ENCODE assay signal across 14 cellular contexts in genomic region chr17:1588781-1589585, GRCh38. TPM values are rescaled to one million over a fixed set of nuclear protein-coding genes. Genes with fewer than 3 reads are reported as not detected.
DNase-seq lines count a peak whose midpoint lies in the region; ATAC-seq and TF ChIP-seq lines count a peak whose summit lies in the region.
"Had no signal": no experiment of that assay in that cellular context is flagged by ENCODE, and none has a peak within 500 bp of the region (broad histone marks: within the 10 kb centered on the region; RNA-seq: fewer than 3 reads in every experiment).

No MANE protein-coding gene starts in this region.

- WGBS in H9 (ENCODE audit: extremely low coverage, insufficient read length, low lambda C conversion rate) = no CpG with 5 or more reads among the region's 35 CpGs
- WGBS in adrenal gland, 4 donors = 83 to 90% (median 83%) methylated on average over 24 to 35 of the region's 35 CpGs
- WGBS in stomach, 5 donors = 87 to 92% (median 89%) methylated on average over 35 of the region's 35 CpGs
- 91 to 92% methylated on average over 35 of the region's 35 CpGs for WGBS in testis, 2 donors

- H3K4me2 ChIP-seq in H9 (ENCODE audit: insufficient read depth, insufficient read length, low read length) = no peak overlapping the region

- H3K9me3 Mint-ChIP-seq in H9 = no peaks in the 10 kb centered on the region
- H3K9me3 Mint-ChIP-seq: activated naive CD8-positive, alpha-beta T cell treated with anti-CD3 and anti-CD28 coated beads, Interleukin-2, amount 10 ng/mL, durations not matched to agents 7 days and 5 days; mesothelial cell of epicardium had no signal

- no peak overlapping the region for H3K9ac ChIP-seq in H9 (ENCODE audit: extremely low read depth, insufficient read length, low read length)

- no peak overlapping the region for H4K8ac ChIP-seq in H9 (replicated peaks; ENCODE audit: insufficient read length, low read depth, low read length)

- no peak overlapping the region for H3K23ac ChIP-seq in H9 (ENCODE audit: insufficient read length, low read depth, low read length)

- H3K9me3 ChIP-seq in H9 (ENCODE audit: control insufficient read depth, low read depth, low read length) = no peaks in the 10 kb centered on the region
- H3K9me3 ChIP-seq in adrenal gland (replicated peaks in 1 of 3) = no peaks in the 10 kb centered on the region
- H3K9me3 ChIP-seq in stomach = no peaks in the 10 kb centered on the region
- H3K9me3 ChIP-seq in testis = no peaks in the 10 kb centered on the region

- H3K4me3 Mint-ChIP-seq in H9 = no peak overlapping the region
- H3K4me3 Mint-ChIP-seq: activated CD8-positive, alpha-beta memory T cell treated with anti-CD3 and anti-CD28 coated beads, Interleukin-2, amount 10 ng/mL, durations not matched to agents 7 days and 5 days; activated naive CD8-positive, alpha-beta T cell treated with anti-CD3 and anti-CD28 coated beads, Interleukin-2, amount 10 ng/mL, durations not matched to agents 7 days and 5 days; mesothelial cell of epicardium had no signal

- TF ChIP-seq EP300 in stomach (IDR thresholded peaks at IDR 0.05) = no peak

- intact Hi-C loops in adrenal gland (cut with DNase I) (no loop called here), stomach (cut with DNase I; ENCODE audit: low total_unique reads) (no loop called here), testis (cut with DNase I; ENCODE audit: low total_unique reads) (no loop called here)

- no peak overlapping the region for H2AK5ac ChIP-seq in H9 (ENCODE audit: insufficient read length, low read length)

- H3K4ac ChIP-seq in H9 (ENCODE audit: low read depth, low read length) = no peak overlapping the region

- ATAC-seq in HG02623 (IDR thresholded peaks at IDR 0.05; ENCODE audit: unreplicated experiment) = no peak
- ATAC-seq: activated CD8-positive, alpha-beta memory T cell treated with anti-CD3 and anti-CD28 coated beads, Interleukin-2, amount 10 ng/mL, durations not matched to agents 7 days and 5 days had no signal

- H3K18ac ChIP-seq in H9 (ENCODE audit: insufficient read length, low read depth, low read length) = no peak overlapping the region

- no peaks in the 10 kb centered on the region for H3K79me2 ChIP-seq in H9 (ENCODE audit: insufficient read depth, low read length)

- TF ChIP-seq CTCF in H9 (conservative IDR thresholded peaks at IDR 0.05) (no peak), adrenal gland (IDR thresholded peaks at IDR 0.05) (no peak), stomach (IDR thresholded peaks at IDR 0.05) (no peak), testis (IDR thresholded peaks at IDR 0.05) (no peak)

- H2BK5ac ChIP-seq in H9 (ENCODE audit: insufficient read length, low read length) = no peak overlapping the region

- no peak overlapping the region for H4K91ac ChIP-seq in H9 (ENCODE audit: insufficient read length, low read depth, low read length)

- no peaks in the 10 kb centered on the region; the same call in 1 of the 2 replicates for H3K27me3 Mint-ChIP-seq in H9 (ENCODE audit: low read depth)
- H3K27me3 Mint-ChIP-seq: activated CD8-positive, alpha-beta memory T cell treated with anti-CD3 and anti-CD28 coated beads, Interleukin-2, amount 10 ng/mL, durations not matched to agents 7 days and 5 days; activated naive CD8-positive, alpha-beta T cell treated with anti-CD3 and anti-CD28 coated beads, Interleukin-2, amount 10 ng/mL, durations not matched to agents 7 days and 5 days had no signal

- H3K36me3 ChIP-seq in adrenal gland (replicated peaks in 1 of 2) (peaks cover 0 to 21% of the 10 kb centered on the region in 2 donors), stomach (peaks cover 7 to 60% (median 53%) of the 10 kb centered on the region in 4 donors), testis (ENCODE audit: low read depth, missing control alignments) (no peaks in the 10 kb centered on the region)

- H3K27me3 ChIP-seq in H9 (ENCODE audit: insufficient read depth, low read length) = no peaks in the 10 kb centered on the region
- H3K27me3 ChIP-seq in adrenal gland = no peaks in the 10 kb centered on the region
- no peaks in the 10 kb centered on the region for H3K27me3 ChIP-seq in stomach
- no peaks in the 10 kb centered on the region for H3K27me3 ChIP-seq in testis

- H4K20me1 ChIP-seq in H9 (ENCODE audit: control insufficient read depth, insufficient read depth, insufficient read length) = no peaks in the 10 kb centered on the region

- peak; percentile 62 for DNase-seq in H9
- peak in 1 of 7 donors; percentile 37 for DNase-seq in adrenal gland
- DNase-seq in iPS-NIHi11 (ENCODE audit: low spot score) = peak; percentile 30
- no peak for DNase-seq in stomach
- DNase-seq in inferior parietal cortex (ENCODE audit: extremely low spot score) = no peak
- DNase-seq in testis = no peak
- DNase-seq: activated CD8-positive, alpha-beta memory T cell treated with anti-CD3 and anti-CD28 coated beads, Interleukin-2, amount 10 ng/mL, durations not matched to agents 7 days and 5 days; activated naive CD8-positive, alpha-beta T cell treated with anti-CD3 and anti-CD28 coated beads, Interleukin-2, amount 10 ng/mL, durations not matched to agents 7 days and 5 days; hippocampal formation; NCI-H1436 treated with DMSO at 0.1 percent for 48 hours; NCI-H526 treated with DMSO at 0.1 percent for 48 hours; stimulated activated CD4-positive, alpha-beta T cell treated with anti-CD3 and anti-CD28 coated beads, Interleukin-4, amount 100 ng/mL, for 4 hours had no signal

- TF ChIP-seq POLR2A in adrenal gland (IDR thresholded peaks at IDR 0.05) (no peak), stomach (IDR thresholded peaks at IDR 0.05) (no peak), testis (IDR thresholded peaks at IDR 0.05) (no peak)

- H3T11ph ChIP-seq in H9 (ENCODE audit: low read length) = no peak overlapping the region

- H3K79me1 ChIP-seq in H9 (ENCODE audit: insufficient read depth, low read depth, low read length, poor library complexity, severe bottlenecking) = no peaks in the 10 kb centered on the region

- no peak overlapping the region for H2BK15ac ChIP-seq in H9 (ENCODE audit: low read depth, low read length)

- H3K27ac ChIP-seq in H9 (ENCODE audit: insufficient read length, low read depth, low read length) (no peak overlapping the region), adrenal gland (peak overlapping the region; percentile 2 to 88 (median 76)), stomach (peak overlapping the region in 4 of 5 donors; percentile 72 to 88 (median 79)), testis (no peak overlapping the region)

- no peak overlapping the region for H4K5ac ChIP-seq in H9 (ENCODE audit: insufficient read length, low read depth, low read length)

- H3K36me3 Mint-ChIP-seq in H9 (ENCODE audit: insufficient read depth in 1 of 3, low read depth in 3 of 3) = peaks cover 2 to 8% (median 3%) of the 10 kb centered on the region in 3 experiments; a peak in 6 of 7 replicates
- H3K36me3 Mint-ChIP-seq: activated CD8-positive, alpha-beta memory T cell treated with anti-CD3 and anti-CD28 coated beads, Interleukin-2, amount 10 ng/mL, durations not matched to agents 7 days and 5 days; activated naive CD8-positive, alpha-beta T cell treated with anti-CD3 and anti-CD28 coated beads, Interleukin-2, amount 10 ng/mL, durations not matched to agents 7 days and 5 days; mesothelial cell of epicardium had no signal

- H3K14ac ChIP-seq in H9 (ENCODE audit: insufficient read depth, low read length) = peak overlapping the region; percentile 18; the same call in 1 of the 2 replicates

- peaks cover 28 to 33% of the 10 kb centered on the region in 2 experiments for H3K4me1 Mint-ChIP-seq in H9

- peak overlapping the region; percentile 61 to 88 (median 86); a peak in 2 of 7 replicates for H3K27ac Mint-ChIP-seq in H9
- H3K27ac Mint-ChIP-seq: activated CD8-positive, alpha-beta memory T cell treated with anti-CD3 and anti-CD28 coated beads, Interleukin-2, amount 10 ng/mL, durations not matched to agents 7 days and 5 days; activated naive CD8-positive, alpha-beta T cell treated with anti-CD3 and anti-CD28 coated beads, Interleukin-2, amount 10 ng/mL, durations not matched to agents 7 days and 5 days; mesothelial cell of epicardium had no signal

- H2BK12ac ChIP-seq in H9 (ENCODE audit: insufficient read length, low read depth, low read length) = no peak overlapping the region

- H3K4me1 ChIP-seq in H9 (ENCODE audit: insufficient read depth, low read length) = no peaks in the 10 kb centered on the region; the same call in 1 of the 2 replicates
- peaks cover 15 to 27% of the 10 kb centered on the region in 2 donors for H3K4me1 ChIP-seq in adrenal gland (replicated peaks in 1 of 2)
- H3K4me1 ChIP-seq in stomach = peaks cover 14 to 28% (median 25%) of the 10 kb centered on the region in 4 donors
- peaks cover 5% of the 10 kb centered on the region for H3K4me1 ChIP-seq in testis

- no peak overlapping the region for H3K56ac ChIP-seq in H9 (ENCODE audit: insufficient read length, low read depth, low read length)

- H2BK120ac ChIP-seq in H9 (ENCODE audit: low read depth, low read length, poor library complexity, severe bottlenecking) = no peak overlapping the region

- H2BK20ac ChIP-seq in H9 (ENCODE audit: low read depth, low read length, poor library complexity, severe bottlenecking) = no peak overlapping the region

- H3K23me2 ChIP-seq in H9 (ENCODE audit: insufficient read length, low read depth, low read length, poor library complexity, severe bottlenecking) = no peaks in the 10 kb centered on the region

- no peak overlapping the region for H3K4me3 ChIP-seq in adrenal gland
- no peak overlapping the region for H3K4me3 ChIP-seq in stomach
- H3K4me3 ChIP-seq in testis = no peak overlapping the region

- no peak overlapping the region for H2AFZ ChIP-seq in H9 (ENCODE audit: low read length)

RNA-seq across cellular contexts. Expression of gene PITPNA, which starts 26.4 kb away (rescaled TPM):
- total RNA-seq in H9 (2021) (68.9 and 74.2 TPM in 2 replicates), adrenal gland (100 to 1,000 TPM in 1 of 8 donors, 10 to 100 TPM in 7; 32.1 to 107 (median 54.3) TPM), stomach (10 to 100 TPM; 12.1 to 61.7 (median 23.9) TPM), testis (10 to 100 TPM; 52.7 to 53.1 TPM)
- polyA plus RNA-seq in adrenal gland (100 to 1,000 TPM in 1 of 3 donors, 10 to 100 TPM in 2; 16.4 to 157 (median 17.8) TPM), stomach (10 to 100 TPM; 19.5 to 27.0 (median 21.8) TPM), testis (ENCODE audit: insufficient read depth, low read depth, low replicate concordance) (92.4 TPM)

RNA-seq across cellular contexts. Expression of gene SLC43A2, which starts 39.7 kb away (rescaled TPM):
- total RNA-seq in H9 (2021) = 11.8 and 12.9 TPM in 2 replicates
- 10 to 100 TPM; 12.3 to 32.5 (median 19.8) TPM for total RNA-seq in adrenal gland
- 10 to 100 TPM in 1 of 3 donors, 1 to 10 TPM in 2; 6.8 to 17.2 (median 7.5) TPM for polyA plus RNA-seq in adrenal gland
- 10 to 100 TPM in 2 of 5 donors, 1 to 10 TPM in 2, under 1 TPM in 1; 0.29 to 15.8 (median 6.5) TPM for total RNA-seq in stomach
- polyA plus RNA-seq in stomach = 1 to 10 TPM; 1.8 to 5.9 (median 4.6) TPM
- 10 to 100 TPM; 12.4 to 15.7 TPM for total RNA-seq in testis
- polyA plus RNA-seq in testis (ENCODE audit: insufficient read depth, low read depth, low replicate concordance) = 11.7 TPM

RNA-seq across cellular contexts. Expression of gene SCARF1, which starts 56.5 kb away (rescaled TPM):
- total RNA-seq in H9 (2021) (2.1 and 2.4 TPM in 2 replicates), adrenal gland (10 to 100 TPM in 7 of 8 donors, 1 to 10 TPM in 1; 9.3 to 24.8 (median 18.9) TPM), stomach (100 to 1,000 TPM in 1 of 5 donors, 10 to 100 TPM in 2, 1 to 10 TPM in 2; 4.1 to 119 (median 53.1) TPM), testis (10 to 100 TPM in 1 of 2 donors, 1 to 10 TPM in 1; 9.3 to 11.6 TPM)
- polyA plus RNA-seq in adrenal gland (10 to 100 TPM in 2 of 3 donors, under 1 TPM in 1; 0.81 to 19.1 (median 10.5) TPM), stomach (1 to 10 TPM; 1.4 to 2.7 (median 2.0) TPM), testis (ENCODE audit: insufficient read depth, low read depth, low replicate concordance) (4.7 TPM)

Comparison
In these comparisons a context has a peak if more than half of its experiments do, and no peak if none do; other contexts are left out.
1. DNase-seq: peak in H9 (single experiment) and iPS-NIHi11 (single experiment); none in stomach (single experiment), inferior parietal cortex (single experiment) and testis (single experiment).
2. H3K27ac ChIP-seq: peak in adrenal gland (5 of 5) and stomach (4 of 5); none in H9 (single experiment) and testis (0 of 2).